In the genomic region with DNA sequence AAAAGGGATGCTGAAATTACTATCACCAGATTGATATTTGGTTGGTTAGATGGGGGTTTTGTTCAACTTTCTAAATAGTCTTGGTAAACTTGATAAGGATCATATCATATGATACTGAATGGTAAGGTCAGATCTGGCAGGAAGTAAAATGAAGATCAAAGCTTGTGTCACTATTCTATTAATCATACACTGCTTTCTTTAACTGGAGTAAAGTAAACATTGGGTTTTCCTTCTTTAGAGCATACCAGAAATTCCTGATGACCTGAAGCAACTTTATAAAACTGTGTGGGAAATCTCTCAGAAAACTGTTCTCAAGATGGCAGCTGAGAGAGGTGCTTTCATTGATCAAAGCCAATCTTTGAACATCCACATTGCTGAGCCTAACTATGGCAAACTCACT, we compare ENCODE assay signal across 16 cellular contexts. TPM values are rescaled to one million over a fixed set of nuclear protein-coding genes. Genes with fewer than 3 reads are reported as not detected.
DNase-seq lines count a peak whose midpoint lies in the region; ATAC-seq, FAIRE-seq and TF ChIP-seq lines count a peak whose summit lies in the region.
"Had no signal": no experiment of that assay in that cellular context is flagged by ENCODE, and none has a peak within 500 bp of the region (broad histone marks: within the 10 kb centered on the region; RNA-seq: fewer than 3 reads in every experiment).

No MANE protein-coding gene starts in this region.

- H3K4me3 ChIP-seq in AG09309 (ENCODE audit: control insufficient read depth, low read depth, low read length) (no peak overlapping the region), mammary epithelial cell (replicated peaks in 1 of 3; ENCODE audit: insufficient read depth in 1 of 3, low read depth in 2 of 3, low read length in 3 of 3) (no peak overlapping the region)
- H3K4me3 ChIP-seq: body of pancreas, esophagus squamous epithelium had no signal

- no peaks in the 10 kb centered on the region for H3K9me3 ChIP-seq in mammary epithelial cell (replicated peaks; ENCODE audit: insufficient read depth, low read length)
- H3K9me3 ChIP-seq: body of pancreas had no signal

- dilution Hi-C loops in mammary epithelial cell (cut with HindIII; ENCODE audit: low sequenced_read_pairs): no loop called here

- H3K36me3 ChIP-seq in mammary epithelial cell (ENCODE audit: insufficient read depth, low read length): peaks cover 31% of the 10 kb centered on the region

- no TSS peak for BruUV-seq in mammary epithelial cell (replicated peaks; lab: Mats Ljungman, UMichigan)

- DNase-seq in AG09309 (ENCODE audit: low read depth) (peak; percentile 10), HTR-8/SVneo (ENCODE audit: insufficient read length, low spot score) (peak; percentile 47), mammary epithelial cell (peak; percentile 27), kidney glomerular epithelial cell (lab: John Stamatoyannopoulos, UW) (peak; percentile 93), mesenteric fat pad (ENCODE audit: low spot score) (no peak), globus pallidus (ENCODE audit: low spot score) (no peak), germinal center (ENCODE audit: low spot score) (no peak)
- DNase-seq: activated T-cell treated with anti-CD3 and anti-CD28 coated beads, Interleukin-2, amount 50 U/mL, for 1 hour; body of pancreas; C1 segment of cervical spinal cord; esophagus squamous epithelium; NCI-H2107; retina; stimulated activated CD4-positive, alpha-beta T cell treated with anti-CD3 and anti-CD28 coated beads, Interleukin-4, amount 100 ng/mL, for 1 hour had no signal

- CTCF ChIA-PET in mammary epithelial cell (lab: Charles Lee; ENCODE audit: low non-redundant PET): no interaction called here

- H3K4me1 ChIP-seq in mammary epithelial cell (ENCODE audit: insufficient read depth, low read length): peaks cover 4% of the 10 kb centered on the region
- H3K4me1 ChIP-seq: body of pancreas, esophagus squamous epithelium had no signal

- no peaks in the 10 kb centered on the region for H3K79me2 ChIP-seq in mammary epithelial cell (ENCODE audit: insufficient read depth, low read length)

- no peak overlapping the region for H3K4me2 ChIP-seq in mammary epithelial cell (ENCODE audit: insufficient read depth, low read depth, low read length)

- ATAC-seq in GM21717 (IDR thresholded peaks at IDR 0.05; ENCODE audit: unreplicated experiment): no peak
- ATAC-seq: body of pancreas; stimulated activated memory B cell treated with anti-CD40 and anti-IgM and Interleukin-4, amounts not matched to agents 10 μg/mL and 1 μg/mL and 100 μg/mL, for 72 hours had no signal

- intact Hi-C loops in mammary epithelial cell (cut with micrococcal nuclease): no loop called here

- H3K9ac ChIP-seq in mammary epithelial cell (ENCODE audit: insufficient read depth, low read length): no peak overlapping the region

- no peak overlapping the region for H2AFZ ChIP-seq in mammary epithelial cell (ENCODE audit: low read depth, low read length)

- H4K20me1 ChIP-seq in mammary epithelial cell (ENCODE audit: insufficient read depth, low read length): no peaks in the 10 kb centered on the region

- no peak for TF ChIP-seq CTCF in AG09309 (IDR thresholded peaks at IDR 0.05; ENCODE audit: control insufficient read depth, insufficient read depth, low read depth, low read length, missing control alignments)
- no peak for TF ChIP-seq CTCF in mammary epithelial cell (conservative IDR thresholded peaks at IDR 0.05 in 1 of 2, IDR thresholded peaks at IDR 0.05 in 1 of 2; ENCODE audit: extremely low read depth in 1 of 2, insufficient read depth in 1 of 2, low read depth in 1 of 2, low read length in 2 of 2)

- no peak for FAIRE-seq in HTR-8/SVneo (lab: Jason Lieb, UNC)

- no peak overlapping the region for H3K27ac ChIP-seq in mammary epithelial cell (ENCODE audit: insufficient read depth, low read depth, low read length)
- H3K27ac ChIP-seq: body of pancreas, esophagus squamous epithelium had no signal

- no peaks in the 10 kb centered on the region for H3K27me3 ChIP-seq in mammary epithelial cell (ENCODE audit: insufficient read depth, low read length)
- H3K27me3 ChIP-seq: body of pancreas, esophagus squamous epithelium had no signal

- in situ Hi-C loops in mammary epithelial cell (cut with MboI; ENCODE audit: low sequenced_read_pairs in 2 of 2): no loop called here

RNA-seq across cellular contexts. Expression of a gene that starts 40.2 kb away (rescaled TPM):
- total RNA-seq in mammary epithelial cell (100 to 1,000 TPM in 1 of 2 donors, 10 to 100 TPM in 1; 72.7 to 113 TPM), mesenteric fat pad (24.5 TPM)
- polyA plus RNA-seq in mammary epithelial cell: 110 TPM
- polyA minus RNA-seq in mammary epithelial cell: 223 TPM

Comparison
In these comparisons a context has a peak if more than half of its experiments do, and no peak if none do; other contexts are left out.
1. DNase-seq: peak in AG09309 (single experiment), HTR-8/SVneo (single experiment), mammary epithelial cell (single experiment) and kidney glomerular epithelial cell (single experiment); none in mesenteric fat pad (single experiment), globus pallidus (single experiment) and germinal center (single experiment).